In the genomic region with DNA sequence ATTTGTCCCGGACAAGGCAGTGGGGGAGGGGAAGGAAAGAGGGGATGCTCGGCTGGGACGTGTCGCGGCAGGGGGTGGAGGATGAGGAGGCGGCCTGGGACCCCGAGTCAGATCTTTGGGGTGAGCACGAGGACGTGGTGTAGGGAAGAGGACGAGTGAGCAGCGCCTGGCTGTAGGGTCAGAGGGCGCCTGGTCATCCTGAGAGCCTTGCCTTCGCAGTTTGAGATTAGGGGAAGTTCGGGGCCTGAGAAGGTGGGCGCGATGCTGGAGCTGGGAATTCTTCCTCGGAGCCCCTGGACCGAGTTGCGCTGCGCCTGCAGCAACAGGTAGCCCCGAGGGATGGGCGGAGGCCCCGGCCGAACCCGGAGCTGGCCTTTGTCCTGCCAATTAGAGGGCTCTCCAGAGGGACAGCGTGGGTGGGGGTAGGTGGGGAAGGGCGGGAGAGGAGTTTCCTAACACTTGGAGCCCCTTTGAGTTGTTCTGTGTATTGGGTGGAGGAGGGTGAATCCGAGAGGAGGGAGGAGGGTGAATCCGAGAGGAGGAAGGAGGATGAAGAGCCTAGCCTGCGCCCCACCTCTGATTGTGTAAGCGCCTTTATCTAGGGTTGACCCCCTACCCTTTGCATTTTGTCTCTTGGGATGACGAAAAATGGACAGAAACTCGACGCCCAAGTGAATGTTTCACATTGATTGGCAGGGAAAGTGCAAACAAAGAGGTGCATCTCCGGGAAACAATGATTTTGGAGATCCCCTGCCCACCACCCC, we compare ENCODE assay signal across 9 cellular contexts.
DNase-seq lines count a peak whose midpoint lies in the region; ATAC-seq, FAIRE-seq and TF ChIP-seq lines count a peak whose summit lies in the region.
"Had no signal": no experiment of that assay in that cellular context is flagged by ENCODE, and none has a peak within 500 bp of the region (broad histone marks: within the 10 kb centered on the region; RNA-seq: fewer than 3 reads in every experiment).

No MANE protein-coding gene starts in this region.

- H3K4me1 ChIP-seq in astrocyte (ENCODE audit: insufficient read depth, low read length) (peaks cover 18% of the 10 kb centered on the region), stomach (peaks cover 27 to 39% (median 37%) of the 10 kb centered on the region in 4 donors)

- peaks cover 17% of the 10 kb centered on the region for H3K4me1 Mint-ChIP-seq in astrocyte (ENCODE audit: low read depth, unreplicated experiment)

- peaks cover 49% of the 10 kb centered on the region for H3K79me2 ChIP-seq in astrocyte (ENCODE audit: insufficient read depth, low read length)

- no peaks in the 10 kb centered on the region for H3K36me3 ChIP-seq in astrocyte (ENCODE audit: insufficient read depth, low read length)
- H3K36me3 ChIP-seq in stomach, result no peaks in the 10 kb centered on the region

- ATAC-seq in HG03469 (IDR thresholded peaks at IDR 0.05; ENCODE audit: unreplicated experiment) (no peak), GM19023 (IDR thresholded peaks at IDR 0.05; ENCODE audit: unreplicated experiment) (no peak)

- H3K9ac ChIP-seq in astrocyte (ENCODE audit: low read length), result peak overlapping the region; percentile 87

- H3K27ac Mint-ChIP-seq in astrocyte (ENCODE audit: unreplicated experiment), result peak overlapping the region; percentile 88

- H3K36me3 Mint-ChIP-seq in astrocyte (ENCODE audit: low read depth, unreplicated experiment), result no peaks in the 10 kb centered on the region

- peaks cover 14% of the 10 kb centered on the region for H3K27me3 ChIP-seq in astrocyte (ENCODE audit: insufficient read depth, low read length)
- peaks cover 0 to 71% (median 49%) of the 10 kb centered on the region in 3 donors for H3K27me3 ChIP-seq in stomach

- H3K27me3 Mint-ChIP-seq in astrocyte (ENCODE audit: low read depth, unreplicated experiment), result peaks cover 11% of the 10 kb centered on the region

- TF ChIP-seq POLR2A in stomach (IDR thresholded peaks at IDR 0.05), result no peak

- no peak for TF ChIP-seq CTCF in astrocyte (IDR thresholded peaks at IDR 0.05; ENCODE audit: insufficient read depth, low read depth, low read length)
- TF ChIP-seq CTCF in stomach (IDR thresholded peaks at IDR 0.05), result no peak

- H2AFZ ChIP-seq in astrocyte (ENCODE audit: low read depth, low read length), result peak overlapping the region; percentile 94

- TF ChIP-seq EP300 in stomach (IDR thresholded peaks at IDR 0.05), result no peak

- H3K9me3 Mint-ChIP-seq in astrocyte (ENCODE audit: unreplicated experiment), result no peaks in the 10 kb centered on the region

- H3K4me3 ChIP-seq in astrocyte (ENCODE audit: insufficient read depth, low read depth, low read length) (peak overlapping the region; percentile 62), stomach (peak overlapping the region; percentile 46 to 58 (median 51))

- H4K20me1 ChIP-seq in astrocyte (ENCODE audit: insufficient read depth, low read length), result no peaks in the 10 kb centered on the region

- H3K9me3 ChIP-seq in astrocyte (ENCODE audit: insufficient read depth, low read depth, low read length) (no peaks in the 10 kb centered on the region), stomach (no peaks in the 10 kb centered on the region)
- H3K9me3 ChIP-seq: A549 had no signal

- WGBS in stomach, 5 donors, result 3 to 5% (median 4%) methylated on average over 32 to 35 of the region's 35 CpGs

- peak; percentile 35 for DNase-seq in DMS79 treated with DMSO at 0.1 percent for 48 hours (lab: John Stamatoyannopoulos, UW)
- DNase-seq in DMS79 (lab: John Stamatoyannopoulos, UW), result no peak
- DNase-seq in astrocyte (ENCODE audit: low read depth), result no peak
- peak; percentile 79 for DNase-seq in islet precursor cell
- no peak for DNase-seq in stomach
- DNase-seq in HTR-8/SVneo (ENCODE audit: insufficient read length, low spot score), result no peak

- no peak for FAIRE-seq in astrocyte (lab: Jason Lieb, UNC)
- no peak for FAIRE-seq in HTR-8/SVneo (lab: Jason Lieb, UNC)
- FAIRE-seq: A549 had no signal

- intact Hi-C loops in stomach (cut with DNase I; ENCODE audit: low total_unique reads), result no loop called here

- H3K27ac ChIP-seq in astrocyte (ENCODE audit: low read depth, low read length) (no peak overlapping the region), stomach (peak overlapping the region in 4 of 5 donors; percentile 21 to 69 (median 66))

- H3K4me2 ChIP-seq in astrocyte (ENCODE audit: low read length), result peak overlapping the region; percentile 97

- peak overlapping the region; percentile 98 for H3K4me3 Mint-ChIP-seq in astrocyte (ENCODE audit: unreplicated experiment)

Comparison
In these comparisons a context has a peak if more than half of its experiments do, and no peak if none do; other contexts are left out.
1. DNase-seq: peak in DMS79 treated with DMSO at 0.1 percent for 48 hours (single experiment) and islet precursor cell (single experiment); none in DMS79 (single experiment), astrocyte (single experiment), stomach (single experiment) and HTR-8/SVneo (single experiment).